ENCODE assay signal across 14 cellular contexts in the genomic region with DNA sequence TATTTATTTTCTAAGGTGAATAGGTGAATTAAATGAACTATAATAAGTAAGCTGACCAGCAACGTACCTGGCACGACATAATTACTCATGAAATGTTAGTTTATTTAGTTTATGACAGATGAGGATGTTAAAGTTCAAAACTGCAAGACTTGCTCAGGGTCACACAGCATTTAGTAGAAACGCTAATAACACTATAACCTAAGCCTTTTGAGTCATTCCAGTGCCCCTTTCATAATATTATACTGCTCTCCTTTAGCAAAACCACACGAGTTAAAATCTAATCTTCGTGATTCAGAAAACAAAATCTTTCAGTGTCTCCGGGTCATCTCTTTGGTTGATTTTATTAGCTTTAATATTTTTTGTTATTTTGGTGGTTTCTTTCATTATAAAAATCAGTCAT. TPM values are rescaled to one million over a fixed set of nuclear protein-coding genes. Genes with fewer than 3 reads are reported as not detected.
DNase-seq lines count a peak whose midpoint lies in the region; ATAC-seq, FAIRE-seq and TF ChIP-seq lines count a peak whose summit lies in the region.
"Had no signal": no experiment of that assay in that cellular context is flagged by ENCODE, and none has a peak within 500 bp of the region (broad histone marks: within the 10 kb centered on the region; RNA-seq: fewer than 3 reads in every experiment).

No MANE protein-coding gene starts in this region.

- no peak for TF ChIP-seq POLR2A in breast epithelium (IDR thresholded peaks at IDR 0.05)

- peaks cover 24 to 50% of the 10 kb centered on the region in 2 donors for H3K4me1 Mint-ChIP-seq in immature natural killer cell
- peaks cover 24% of the 10 kb centered on the region for H3K4me1 Mint-ChIP-seq in activated CD8-positive, alpha-beta T cell treated with anti-CD3 and anti-CD28 coated beads for 36 hours (ENCODE audit: low read depth)

- no peak overlapping the region for H3K4me3 Mint-ChIP-seq in immature natural killer cell
- H3K4me3 Mint-ChIP-seq in activated CD8-positive, alpha-beta T cell treated with anti-CD3 and anti-CD28 coated beads for 36 hours = no peak overlapping the region
- H3K4me3 Mint-ChIP-seq: CD4-positive, CD25-positive, alpha-beta regulatory T cell; HFFc6 had no signal

- CTCF ChIA-PET in activated CD8-positive, alpha-beta T cell treated with anti-CD3 and anti-CD28 coated beads for 36 hours (lab: Charles Lee) = interaction anchor here (1.4 kb wide), 1 partner anchor 42 kb away, joined by 3 read pairs; no protein-coding TSS in a partner anchor

- H3K27ac ChIP-seq in breast epithelium = no peak overlapping the region
- H3K27ac ChIP-seq: BLaER1 treated with 17β-estradiol and CSF1 and Interleukin-3, amounts not matched to agents 10 nM and 100 nM had no signal

- FAIRE-seq in RCC 7860 (lab: Jason Lieb, UNC) = peak; percentile 98
- FAIRE-seq: GM12878, GM18507 had no signal

- peaks cover 3% of the 10 kb centered on the region for H3K36me3 ChIP-seq in breast epithelium
- H3K36me3 ChIP-seq in mucosa of descending colon (ENCODE audit: low read depth) = no peaks in the 10 kb centered on the region

- no peak for ATAC-seq in activated CD8-positive, alpha-beta T cell treated with anti-CD3 and anti-CD28 coated beads for 36 hours
- no peak for ATAC-seq in mucosa of descending colon
- ATAC-seq: GM12878 had no signal

- no peaks in the 10 kb centered on the region for H3K27me3 Mint-ChIP-seq in immature natural killer cell (ENCODE audit: low read depth in 3 of 3)
- no peaks in the 10 kb centered on the region for H3K27me3 Mint-ChIP-seq in activated CD8-positive, alpha-beta T cell treated with anti-CD3 and anti-CD28 coated beads for 36 hours
- H3K27me3 Mint-ChIP-seq: CD4-positive, CD25-positive, alpha-beta regulatory T cell had no signal

- no peaks in the 10 kb centered on the region for H3K27me3 ChIP-seq in breast epithelium
- H3K27me3 ChIP-seq: BLaER1 treated with 17β-estradiol and CSF1 and Interleukin-3, amounts not matched to agents 10 nM and 100 nM had no signal

- DNase-seq in RCC 7860 (ENCODE audit: low spot score) = peak; percentile 40
- DNase-seq in fibroblast of mammary gland (ENCODE audit: low read depth) = peak; percentile 11
- peak; percentile 47 for DNase-seq in kidney glomerular epithelial cell (lab: John Stamatoyannopoulos, UW)
- DNase-seq in breast epithelium (ENCODE audit: low spot score in 2 of 2) = no peak
- no peak for DNase-seq in immature natural killer cell
- no peak for DNase-seq in activated CD8-positive, alpha-beta T cell treated with anti-CD3 and anti-CD28 coated beads for 36 hours
- no peak for DNase-seq in mucosa of descending colon
- DNase-seq: CD4-positive, CD25-positive, alpha-beta regulatory T cell; DMS79; HCEC 1CT; HFFc6 had no signal

- H3K4me1 ChIP-seq in breast epithelium (no peaks in the 10 kb centered on the region), mucosa of descending colon (ENCODE audit: low read depth) (no peaks in the 10 kb centered on the region)

- POLR2A ChIA-PET in activated CD8-positive, alpha-beta T cell treated with anti-CD3 and anti-CD28 coated beads for 36 hours (lab: Charles Lee) = no interaction called here

- intact Hi-C loops in breast epithelium (cut with DNase I; ENCODE audit: low total_unique reads) = no loop called here
- intact Hi-C loops in activated CD8-positive, alpha-beta T cell treated with anti-CD3 and anti-CD28 coated beads for 36 hours (cut with micrococcal nuclease) = no loop called here
- intact Hi-C loops in mucosa of descending colon (cut with DNase I, micrococcal nuclease) = no loop called here

- H3K27ac Mint-ChIP-seq in immature natural killer cell = no peak overlapping the region
- no peak overlapping the region for H3K27ac Mint-ChIP-seq in activated CD8-positive, alpha-beta T cell treated with anti-CD3 and anti-CD28 coated beads for 36 hours
- H3K27ac Mint-ChIP-seq: HFFc6 had no signal

- peaks cover 9 to 25% (median 19%) of the 10 kb centered on the region in 3 donors for H3K36me3 Mint-ChIP-seq in immature natural killer cell
- H3K36me3 Mint-ChIP-seq in activated CD8-positive, alpha-beta T cell treated with anti-CD3 and anti-CD28 coated beads for 36 hours (ENCODE audit: low read depth) = peaks cover 15% of the 10 kb centered on the region

- H3K4me3 ChIP-seq in fibroblast of mammary gland (ENCODE audit: control insufficient read depth, low read depth, low read length) = no peak overlapping the region
- H3K4me3 ChIP-seq in breast epithelium = no peak overlapping the region
- H3K4me3 ChIP-seq in mucosa of descending colon = no peak overlapping the region
- H3K4me3 ChIP-seq: BLaER1 treated with 17β-estradiol and CSF1 and Interleukin-3, amounts not matched to agents 10 nM and 100 nM; GM12878 had no signal

- TF ChIP-seq CTCF in fibroblast of mammary gland (conservative IDR thresholded peaks at IDR 0.05; ENCODE audit: control insufficient read depth, insufficient read depth, low read depth, low read length) = no peak
- no peak for TF ChIP-seq CTCF in breast epithelium (IDR thresholded peaks at IDR 0.05)
- TF ChIP-seq CTCF in activated CD8-positive, alpha-beta T cell treated with anti-CD3 and anti-CD28 coated beads for 36 hours (IDR thresholded peaks at IDR 0.05) = no peak
- no peak for TF ChIP-seq CTCF in mucosa of descending colon (IDR thresholded peaks at IDR 0.05)

- peaks cover 8 to 21% (median 16%) of the 10 kb centered on the region in 6 donors for H3K9me3 Mint-ChIP-seq in immature natural killer cell
- H3K9me3 Mint-ChIP-seq in activated CD8-positive, alpha-beta T cell treated with anti-CD3 and anti-CD28 coated beads for 36 hours = peaks cover 16% of the 10 kb centered on the region

- H3K9me3 ChIP-seq in breast epithelium = peaks cover 0 to 11% of the 10 kb centered on the region in 2 donors
- peaks cover 11% of the 10 kb centered on the region for H3K9me3 ChIP-seq in mucosa of descending colon

RNA-seq across cellular contexts. Expression of a gene that starts 39.6 kb away (rescaled TPM):
- 10 to 100 TPM; 29.3 to 40.4 (median 32.1) TPM for total RNA-seq in breast epithelium
- polyA plus RNA-seq in immature natural killer cell = 10 to 100 TPM; 10.3 to 18.9 (median 17.8) TPM
- total RNA-seq in activated CD8-positive, alpha-beta T cell treated with anti-CD3 and anti-CD28 coated beads for 36 hours = 10 to 100 TPM; 17.5 to 20.5 TPM
- total RNA-seq in mucosa of descending colon = 10 to 100 TPM; 28.2 to 37.8 (median 29.5) TPM

Comparison
In these comparisons a context has a peak if more than half of its experiments do, and no peak if none do; other contexts are left out.
1. DNase-seq: peak in RCC 7860 (single experiment), fibroblast of mammary gland (single experiment) and kidney glomerular epithelial cell (single experiment); none in breast epithelium (0 of 2), immature natural killer cell (0 of 3), activated CD8-positive, alpha-beta T cell treated with anti-CD3 and anti-CD28 coated beads for 36 hours (single experiment) and mucosa of descending colon (0 of 3).